In the genomic region with DNA sequence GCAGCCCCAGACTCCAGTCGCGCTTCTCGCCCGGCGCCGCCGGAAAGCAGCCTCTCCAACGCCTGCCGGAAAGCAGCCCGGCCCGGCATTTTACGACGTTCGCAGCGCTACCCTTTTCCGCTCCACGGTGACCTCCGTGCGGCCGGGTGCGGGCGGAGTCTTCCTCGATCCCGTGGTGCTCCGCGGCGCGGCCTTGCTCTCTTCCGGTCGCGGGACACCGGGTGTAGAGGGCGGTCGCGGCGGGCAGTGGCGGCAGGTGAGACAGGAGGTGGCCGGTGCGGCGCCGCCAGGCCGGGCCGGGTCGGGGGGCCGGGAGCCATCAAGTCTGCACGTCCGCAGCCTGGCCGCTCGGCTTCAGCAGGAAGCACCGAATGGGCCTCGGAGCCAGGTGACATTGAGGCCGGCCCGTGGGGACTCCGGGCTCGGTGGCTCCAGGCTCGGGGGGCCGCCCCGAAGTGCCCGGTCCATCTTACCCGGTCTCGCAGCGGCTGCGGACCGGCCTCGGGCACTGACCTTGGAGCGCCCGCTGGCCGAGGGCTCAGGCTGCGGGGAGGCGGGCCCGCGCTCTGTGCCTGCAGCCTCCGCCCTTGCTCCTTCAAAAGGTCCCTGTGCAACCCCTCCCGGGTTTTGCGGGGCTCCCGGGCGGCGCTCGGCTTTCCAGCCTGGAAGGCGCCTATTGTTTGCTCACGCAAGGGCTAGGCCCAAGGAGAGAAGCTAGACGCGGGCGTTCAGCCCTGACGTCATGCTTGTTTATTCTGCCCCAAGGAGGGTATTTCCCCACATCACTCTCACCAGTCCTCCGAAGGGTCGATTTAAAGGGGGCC, we compare ENCODE assay signal across 1 cellular context.
TF ChIP-seq lines count a peak whose summit lies in the region.

A gene (plus strand): TSS at position 199 of the 824 bp plus-strand sequence. CDS start 1,511 bp downstream, outside the sequence.
A gene (minus strand): TSS at position 48 of the 824 bp plus-strand sequence. CDS start 249 bp downstream, outside the sequence.

TF ChIP-seq in A549, 52 proteins besides CTCF, POLR2A, EP300 and RAD21 (continued from another document):
- TF ChIP-seq, protein P1, sequence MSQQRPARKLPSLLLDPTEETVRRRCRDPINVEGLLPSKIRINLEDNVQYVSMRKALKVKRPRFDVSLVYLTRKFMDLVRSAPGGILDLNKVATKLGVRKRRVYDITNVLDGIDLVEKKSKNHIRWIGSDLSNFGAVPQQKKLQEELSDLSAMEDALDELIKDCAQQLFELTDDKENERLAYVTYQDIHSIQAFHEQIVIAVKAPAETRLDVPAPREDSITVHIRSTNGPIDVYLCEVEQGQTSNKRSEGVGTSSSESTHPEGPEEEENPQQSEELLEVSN (IDR thresholded peaks at IDR 0.05; ENCODE audit: borderline replicate concordance, low read depth), result 0 out of 2 replicates have a peak, but pooled peaks have one; percentile 22
- no peak for TF ChIP-seq JUNB (IDR thresholded peaks at IDR 0.05)
- TF ChIP-seq, protein P2, sequence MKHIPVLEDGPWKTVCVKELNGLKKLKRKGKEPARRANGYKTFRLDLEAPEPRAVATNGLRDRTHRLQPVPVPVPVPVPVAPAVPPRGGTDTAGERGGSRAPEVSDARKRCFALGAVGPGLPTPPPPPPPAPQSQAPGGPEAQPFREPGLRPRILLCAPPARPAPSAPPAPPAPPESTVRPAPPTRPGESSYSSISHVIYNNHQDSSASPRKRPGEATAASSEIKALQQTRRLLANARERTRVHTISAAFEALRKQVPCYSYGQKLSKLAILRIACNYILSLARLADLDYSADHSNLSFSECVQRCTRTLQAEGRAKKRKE (CRISPR knock-in tag; IDR thresholded peaks at IDR 0.05; ENCODE audit: low read depth), result 0 out of 2 replicates have a peak, but pooled peaks have one; percentile 55
- TF ChIP-seq ESRRA (IDR thresholded peaks at IDR 0.05; ENCODE audit: borderline replicate concordance, low read length), result peak; percentile 39; the same call in 1 of the 2 replicates
- TF ChIP-seq POLR2AphosphoS2 (conservative IDR thresholded peaks at IDR 0.05; ENCODE audit: low read length), result no peak
